ENCODE assay signal across 14 cellular contexts in the genomic region with DNA sequence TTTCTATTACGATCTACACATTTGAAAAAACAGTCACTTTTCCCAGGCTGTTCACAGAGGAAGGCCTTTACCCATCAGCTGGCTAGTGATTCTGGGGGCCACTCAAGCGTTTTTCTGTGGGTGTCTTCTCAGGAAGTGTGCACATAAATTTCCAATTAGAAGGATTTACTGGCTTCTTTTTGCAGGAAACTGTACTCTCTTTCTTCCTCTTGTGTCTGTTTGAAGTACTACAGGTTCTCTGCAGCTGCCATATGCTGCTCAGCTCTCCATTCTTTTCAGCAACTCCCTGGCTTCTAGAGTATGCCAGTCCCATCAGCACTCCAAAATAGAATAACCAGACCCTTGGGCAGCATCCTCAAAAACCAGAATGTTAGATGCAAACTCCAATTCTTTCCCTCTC.
DNase-seq lines count a peak whose midpoint lies in the region; ATAC-seq, FAIRE-seq and TF ChIP-seq lines count a peak whose summit lies in the region.
"Had no signal": no experiment of that assay in that cellular context is flagged by ENCODE, and none has a peak within 500 bp of the region (broad histone marks: within the 10 kb centered on the region; RNA-seq: fewer than 3 reads in every experiment).

No MANE protein-coding gene starts in this region.

- BruUV-seq in HepG2 (replicated peaks; lab: Mats Ljungman, UMichigan) (no TSS peak), OCI-LY7 (replicated peaks; lab: Mats Ljungman, UMichigan) (no TSS peak)

- TF ChIP-seq CTCF in HepG2 (CRISPR knock-in tag; IDR thresholded peaks at IDR 0.05): no peak
- no peak for TF ChIP-seq CTCF in right lobe of liver (IDR thresholded peaks at IDR 0.05)
- TF ChIP-seq CTCF in OCI-LY7 (conservative IDR thresholded peaks at IDR 0.05; ENCODE audit: low read length): peak; percentile 56
- peak; percentile 35 for TF ChIP-seq CTCF in fibroblast of villous mesenchyme (IDR thresholded peaks at IDR 0.05; ENCODE audit: insufficient read depth, low read depth, low read length)
- no peak for TF ChIP-seq CTCF in GM10266 (IDR thresholded peaks at IDR 0.05; ENCODE audit: control insufficient read depth, insufficient read depth, low read depth, missing control alignments)

- H3K27me3 ChIP-seq in HepG2 (ENCODE audit: control insufficient read depth in 1 of 2, insufficient read depth in 2 of 2, low read length in 2 of 2) (no peaks in the 10 kb centered on the region), right lobe of liver (peaks cover 0 to 4% of the 10 kb centered on the region in 2 donors)

- no peaks in the 10 kb centered on the region for H3K9me2 ChIP-seq in OCI-LY7 (ENCODE audit: insufficient read depth, low read length)

- H4K20me1 ChIP-seq in HepG2 (ENCODE audit: insufficient read depth, low read length): no peaks in the 10 kb centered on the region
- no peaks in the 10 kb centered on the region for H4K20me1 ChIP-seq in OCI-LY7 (ENCODE audit: insufficient read depth, low read length)

- CTCF ChIA-PET in HepG2 (lab: Yijun Ruan, JAX; ENCODE audit: low intra/inter-chr PET ratio, low total read pairs) (no interaction called here), OCI-LY7 (lab: Charles Lee; ENCODE audit: unreplicated experiment) (no interaction called here)

- TF ChIP-seq POLR2A in HepG2 (IDR thresholded peaks at IDR 0.05; ENCODE audit: insufficient read depth in 1 of 2, low read depth in 2 of 2, low read length in 2 of 2): no peak
- TF ChIP-seq POLR2A in right lobe of liver (IDR thresholded peaks at IDR 0.05): no peak

- H3K9me3 ChIP-seq in HepG2 (ENCODE audit: low read length): no peaks in the 10 kb centered on the region
- no peaks in the 10 kb centered on the region for H3K9me3 ChIP-seq in right lobe of liver
- peaks cover 6% of the 10 kb centered on the region; the same call in 1 of the 2 replicates for H3K9me3 ChIP-seq in OCI-LY7 (ENCODE audit: low read length)

- no peak overlapping the region for H2AFZ ChIP-seq in HepG2 (ENCODE audit: low read length)
- H2AFZ ChIP-seq in OCI-LY7 (ENCODE audit: low read length): peak overlapping the region; percentile 93

- 0% methylated on average over 2 of the region's 2 CpGs for WGBS in HepG2 (ENCODE audit: low lambda C conversion rate)
- WGBS in right lobe of liver (ENCODE audit: insufficient coverage, low coverage, low lambda C conversion rate, missing lambda C conversion rate): 28% methylated on average over 2 of the region's 2 CpGs

- intact Hi-C loops in HepG2 (cut with micrococcal nuclease; ENCODE audit: unreplicated experiment) (no loop called here), right lobe of liver (cut with DNase I) (loop anchor here (5.0 to 10.0 kb wide), 2 partner anchors 205 to 207 kb away; no protein-coding TSS in a partner anchor), OCI-LY7 (cut with micrococcal nuclease; ENCODE audit: unreplicated experiment) (loop anchor here (5.0 kb wide), 1 partner anchor 207 kb away; no protein-coding TSS in a partner anchor)

- no peak for TF ChIP-seq RAD21 in HepG2 (CRISPR knock-in tag; IDR thresholded peaks at IDR 0.05)

- H3K27ac ChIP-seq in HepG2 (ENCODE audit: extremely low read length, insufficient read depth, low read length) (no peak overlapping the region), right lobe of liver (no peak overlapping the region), OCI-LY7 (ENCODE audit: low read depth, low read length, poor library complexity, severe bottlenecking) (no peak overlapping the region)

- POLR2A ChIA-PET in HepG2 (lab: Yijun Ruan, JAX) (no interaction called here), OCI-LY7 (lab: Charles Lee) (no interaction called here)

- FAIRE-seq in HepG2 (lab: Jason Lieb, UNC): no peak

- no peak for DNase-seq in HepG2 (ENCODE audit: low spot score)
- no peak for DNase-seq in right lobe of liver
- peak; percentile 15 for DNase-seq in OCI-LY7 (ENCODE audit: low spot score)
- no peak for DNase-seq in fibroblast of villous mesenchyme (ENCODE audit: low read depth)
- no peak for DNase-seq in AG08396 (ENCODE audit: low spot score)
- DNase-seq in GM10266 (ENCODE audit: extremely low spot score): no peak
- no peak for DNase-seq in LoVo (ENCODE audit: low spot score)
- no peak for DNase-seq in NCI-H345 treated with DMSO at 0.1 percent for 48 hours (lab: John Stamatoyannopoulos, UW; ENCODE audit: unreplicated experiment)
- DNase-seq: activated CD4-positive, alpha-beta memory T cell treated with anti-CD3 and anti-CD28 coated beads for 36 hours; activated naive CD8-positive, alpha-beta T cell treated with anti-CD3 and anti-CD28 coated beads for 36 hours; CD4-positive, CD25-positive, alpha-beta regulatory T cell; naive B cell; NCI-H1930 had no signal

- TF ChIP-seq EP300 in HepG2 (IDR thresholded peaks at IDR 0.05; ENCODE audit: low read depth in 2 of 2, low read length in 2 of 2) (no peak), HepG2 (CRISPR knock-in tag; IDR thresholded peaks at IDR 0.05; ENCODE audit: borderline replicate concordance) (no peak)

- H3K9ac ChIP-seq in HepG2 (ENCODE audit: insufficient read depth, low read depth, low read length): no peak overlapping the region

- H3K4me3 ChIP-seq in HepG2 (replicated peaks in 1 of 3; ENCODE audit: insufficient read depth in 1 of 3, low read depth in 2 of 3, low read length in 3 of 3) (no peak overlapping the region), right lobe of liver (no peak overlapping the region), OCI-LY7 (ENCODE audit: low read depth, low read length, poor library complexity, severe bottlenecking) (no peak overlapping the region), fibroblast of villous mesenchyme (ENCODE audit: low read depth, low read length) (no peak overlapping the region)

- in situ Hi-C loops in HepG2 (cut with HindIII; ENCODE audit: extremely low pct_ligation_motif_present, low pct_unique_long_range_greater_than_20kb): loop anchor here (5.0 kb wide), 1 partner anchor 207 kb away; no protein-coding TSS in a partner anchor

- H3K4me1 ChIP-seq in HepG2 (ENCODE audit: insufficient read depth, low read length): no peaks in the 10 kb centered on the region
- H3K4me1 ChIP-seq in right lobe of liver: no peaks in the 10 kb centered on the region
- peaks cover 12% of the 10 kb centered on the region for H3K4me1 ChIP-seq in OCI-LY7 (ENCODE audit: insufficient read depth, low read length, poor library complexity, severe bottlenecking)

- H3K36me3 ChIP-seq in HepG2 (replicated peaks in 1 of 2; ENCODE audit: control insufficient read depth in 1 of 2, insufficient read depth in 2 of 2, low read length in 2 of 2) (no peaks in the 10 kb centered on the region), right lobe of liver (no peaks in the 10 kb centered on the region), OCI-LY7 (ENCODE audit: insufficient read depth, low read length) (no peaks in the 10 kb centered on the region; the same call in 1 of the 2 replicates)

- no peaks in the 10 kb centered on the region for H3K79me2 ChIP-seq in HepG2 (ENCODE audit: insufficient read depth, low read length)
- no peaks in the 10 kb centered on the region for H3K79me2 ChIP-seq in OCI-LY7 (ENCODE audit: insufficient read depth, low read depth, low read length)

- H3K4me2 ChIP-seq in HepG2 (ENCODE audit: low read depth, low read length) (no peak overlapping the region), OCI-LY7 (ENCODE audit: low read length) (no peak overlapping the region)

- peak; percentile 68 for ATAC-seq in HepG2
- ATAC-seq in right lobe of liver: no peak
- ATAC-seq: stimulated activated effector memory CD8-positive, alpha-beta T cell treated with anti-CD3 and anti-CD28 coated beads, Interleukin-12 subunit alpha, Interleukin-12 subunit beta, amount 100 ng/mL, for 72 hours had no signal

TF ChIP-seq in HepG2, 621 proteins besides CTCF, POLR2A, EP300 and RAD21 (continues in another document):
- TF ChIP-seq MED1 (CRISPR knock-in tag; IDR thresholded peaks at IDR 0.05) (no peak), BCLAF1 (IDR thresholded peaks at IDR 0.05) (no peak), ZFYVE20 (CRISPR knock-in tag; IDR thresholded peaks at IDR 0.05; ENCODE audit: borderline replicate concordance, low read depth) (no peak), ZBTB7B (CRISPR knock-in tag; IDR thresholded peaks at IDR 0.05) (no peak), ZNF496 (CRISPR knock-in tag; IDR thresholded peaks at IDR 0.05; ENCODE audit: insufficient replicate concordance) (no peak), THYN1 (CRISPR knock-in tag; IDR thresholded peaks at IDR 0.05; ENCODE audit: borderline replicate concordance, low read depth) (no peak), WIZ (CRISPR knock-in tag; IDR thresholded peaks at IDR 0.05) (no peak), ATF1 (CRISPR knock-in tag; IDR thresholded peaks at IDR 0.05) (no peak), ZNF33B (CRISPR knock-in tag; IDR thresholded peaks at IDR 0.05) (no peak), HNF4A (CRISPR knock-in tag; IDR thresholded peaks at IDR 0.05) (no peak), ZNF784 (CRISPR knock-in tag; IDR thresholded peaks at IDR 0.05; ENCODE audit: borderline replicate concordance) (no peak), ZNF768 (CRISPR knock-in tag; IDR thresholded peaks at IDR 0.05) (no peak), ZNF709 (CRISPR knock-in tag; IDR thresholded peaks at IDR 0.05) (no peak)

Comparison
In these comparisons a context has a peak if more than half of its experiments do, and no peak if none do; other contexts are left out.
1. CTCF ChIP-seq: peak in OCI-LY7 (single experiment) and fibroblast of villous mesenchyme (single experiment); none in HepG2 (single experiment), right lobe of liver (0 of 4) and GM10266 (single experiment).